2 cellular contexts compared by ENCODE assay signal in the genomic region with DNA sequence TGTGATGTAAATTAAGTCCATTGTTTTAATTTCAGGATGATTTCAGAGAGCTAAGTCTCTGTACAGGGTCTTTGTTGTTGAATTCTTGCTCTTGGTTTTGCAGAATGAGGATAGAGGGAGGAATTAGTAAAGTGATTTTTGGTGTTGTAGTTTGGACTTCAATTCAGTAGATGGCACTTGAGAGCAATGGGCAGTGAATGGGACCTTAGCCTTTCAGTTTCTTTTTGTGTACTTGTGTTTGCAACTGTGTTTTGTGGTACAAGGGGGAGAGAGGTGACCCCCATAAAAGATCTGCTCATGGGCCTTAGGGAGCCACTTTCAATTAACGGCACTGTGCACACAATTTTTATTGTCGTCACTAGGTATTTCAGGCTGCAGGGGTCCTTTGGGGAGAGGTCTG.
TF ChIP-seq lines count a peak whose summit lies in the region.

No MANE protein-coding gene starts in this region.

TF ChIP-seq in GM12878, 131 proteins besides CTCF, POLR2A, EP300 and RAD21:
- TF ChIP-seq, protein P1, sequence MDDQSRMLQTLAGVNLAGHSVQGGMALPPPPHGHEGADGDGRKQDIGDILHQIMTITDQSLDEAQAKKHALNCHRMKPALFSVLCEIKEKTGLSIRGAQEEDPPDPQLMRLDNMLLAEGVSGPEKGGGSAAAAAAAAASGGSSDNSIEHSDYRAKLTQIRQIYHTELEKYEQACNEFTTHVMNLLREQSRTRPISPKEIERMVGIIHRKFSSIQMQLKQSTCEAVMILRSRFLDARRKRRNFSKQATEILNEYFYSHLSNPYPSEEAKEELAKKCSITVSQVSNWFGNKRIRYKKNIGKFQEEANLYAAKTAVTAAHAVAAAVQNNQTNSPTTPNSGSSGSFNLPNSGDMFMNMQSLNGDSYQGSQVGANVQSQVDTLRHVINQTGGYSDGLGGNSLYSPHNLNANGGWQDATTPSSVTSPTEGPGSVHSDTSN (IDR thresholded peaks at IDR 0.05; ENCODE audit: insufficient replicate concordance, low read depth, low read length), result no peak

TF ChIP-seq in SK-N-SH, 30 proteins besides CTCF, POLR2A, EP300 and RAD21 (continued from another document):
- TF ChIP-seq, protein P2, sequence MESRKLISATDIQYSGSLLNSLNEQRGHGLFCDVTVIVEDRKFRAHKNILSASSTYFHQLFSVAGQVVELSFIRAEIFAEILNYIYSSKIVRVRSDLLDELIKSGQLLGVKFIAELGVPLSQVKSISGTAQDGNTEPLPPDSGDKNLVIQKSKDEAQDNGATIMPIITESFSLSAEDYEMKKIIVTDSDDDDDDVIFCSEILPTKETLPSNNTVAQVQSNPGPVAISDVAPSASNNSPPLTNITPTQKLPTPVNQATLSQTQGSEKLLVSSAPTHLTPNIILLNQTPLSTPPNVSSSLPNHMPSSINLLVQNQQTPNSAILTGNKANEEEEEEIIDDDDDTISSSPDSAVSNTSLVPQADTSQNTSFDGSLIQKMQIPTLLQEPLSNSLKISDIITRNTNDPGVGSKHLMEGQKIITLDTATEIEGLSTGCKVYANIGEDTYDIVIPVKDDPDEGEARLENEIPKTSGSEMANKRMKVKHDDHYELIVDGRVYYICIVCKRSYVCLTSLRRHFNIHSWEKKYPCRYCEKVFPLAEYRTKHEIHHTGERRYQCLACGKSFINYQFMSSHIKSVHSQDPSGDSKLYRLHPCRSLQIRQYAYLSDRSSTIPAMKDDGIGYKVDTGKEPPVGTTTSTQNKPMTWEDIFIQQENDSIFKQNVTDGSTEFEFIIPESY (IDR thresholded peaks at IDR 0.05; ENCODE audit: borderline replicate concordance, low read depth), result no peak
- TF ChIP-seq, protein P3, sequence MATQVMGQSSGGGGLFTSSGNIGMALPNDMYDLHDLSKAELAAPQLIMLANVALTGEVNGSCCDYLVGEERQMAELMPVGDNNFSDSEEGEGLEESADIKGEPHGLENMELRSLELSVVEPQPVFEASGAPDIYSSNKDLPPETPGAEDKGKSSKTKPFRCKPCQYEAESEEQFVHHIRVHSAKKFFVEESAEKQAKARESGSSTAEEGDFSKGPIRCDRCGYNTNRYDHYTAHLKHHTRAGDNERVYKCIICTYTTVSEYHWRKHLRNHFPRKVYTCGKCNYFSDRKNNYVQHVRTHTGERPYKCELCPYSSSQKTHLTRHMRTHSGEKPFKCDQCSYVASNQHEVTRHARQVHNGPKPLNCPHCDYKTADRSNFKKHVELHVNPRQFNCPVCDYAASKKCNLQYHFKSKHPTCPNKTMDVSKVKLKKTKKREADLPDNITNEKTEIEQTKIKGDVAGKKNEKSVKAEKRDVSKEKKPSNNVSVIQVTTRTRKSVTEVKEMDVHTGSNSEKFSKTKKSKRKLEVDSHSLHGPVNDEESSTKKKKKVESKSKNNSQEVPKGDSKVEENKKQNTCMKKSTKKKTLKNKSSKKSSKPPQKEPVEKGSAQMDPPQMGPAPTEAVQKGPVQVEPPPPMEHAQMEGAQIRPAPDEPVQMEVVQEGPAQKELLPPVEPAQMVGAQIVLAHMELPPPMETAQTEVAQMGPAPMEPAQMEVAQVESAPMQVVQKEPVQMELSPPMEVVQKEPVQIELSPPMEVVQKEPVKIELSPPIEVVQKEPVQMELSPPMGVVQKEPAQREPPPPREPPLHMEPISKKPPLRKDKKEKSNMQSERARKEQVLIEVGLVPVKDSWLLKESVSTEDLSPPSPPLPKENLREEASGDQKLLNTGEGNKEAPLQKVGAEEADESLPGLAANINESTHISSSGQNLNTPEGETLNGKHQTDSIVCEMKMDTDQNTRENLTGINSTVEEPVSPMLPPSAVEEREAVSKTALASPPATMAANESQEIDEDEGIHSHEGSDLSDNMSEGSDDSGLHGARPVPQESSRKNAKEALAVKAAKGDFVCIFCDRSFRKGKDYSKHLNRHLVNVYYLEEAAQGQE (IDR thresholded peaks at IDR 0.05; ENCODE audit: low read depth, low read length), result no peak
